8 cellular contexts compared by ENCODE assay signal in the genomic region with DNA sequence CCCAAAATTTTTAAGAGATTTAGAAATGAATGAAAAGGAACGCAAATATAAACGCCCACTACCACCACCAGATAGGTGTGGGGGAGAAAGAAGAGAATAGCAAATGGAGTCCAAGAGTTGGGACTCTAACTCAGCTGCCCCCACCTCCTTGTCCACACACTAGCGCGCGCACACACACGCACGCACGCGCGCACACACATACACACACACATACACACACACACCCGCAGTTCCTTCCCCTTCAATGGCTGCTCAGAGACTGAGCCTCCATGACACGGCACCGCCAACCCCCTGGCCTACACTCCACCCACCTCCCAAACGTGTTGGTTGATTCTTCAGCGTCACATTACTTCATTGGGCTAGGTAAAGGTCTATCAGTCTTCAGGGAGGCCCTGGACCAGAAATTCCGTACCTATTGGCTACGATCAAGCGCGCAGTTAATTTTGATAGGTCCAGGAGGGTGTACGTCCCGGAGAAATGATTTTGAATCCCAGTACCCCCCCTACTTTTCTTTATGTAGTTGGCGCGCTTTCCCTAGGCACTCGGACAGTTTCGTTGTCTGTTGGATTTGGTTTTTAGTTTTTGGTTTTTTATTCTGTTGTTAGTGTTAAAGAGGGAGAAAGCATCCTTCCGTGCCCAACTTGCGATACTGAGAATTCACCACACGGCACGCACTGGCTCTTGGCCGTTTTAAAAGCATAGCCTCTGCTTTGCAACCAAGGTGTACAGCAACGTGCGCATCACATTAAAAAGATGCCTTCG. TPM values are rescaled to one million over a fixed set of nuclear protein-coding genes. Genes with fewer than 3 reads are reported as not detected.
A peak's percentile ranks its signal among the peaks of the same experiment; 100 is the strongest.
DNase-seq lines count a peak whose midpoint lies in the region; ATAC-seq and TF ChIP-seq lines count a peak whose summit lies in the region.

TSS of gene ANP32E (minus strand) at position 261 of the 762 bp plus-strand sequence. CDS start 326 bp downstream, outside the sequence.

- no peak for TF ChIP-seq CTCF in OCI-LY3 (IDR thresholded peaks at IDR 0.05; ENCODE audit: low read depth, low read length)
- TF ChIP-seq CTCF in endothelial cell (IDR thresholded peaks at IDR 0.05; ENCODE audit: unreplicated experiment), result no peak
- TF ChIP-seq CTCF in mesothelial cell of epicardium (IDR thresholded peaks at IDR 0.05; ENCODE audit: unreplicated experiment), result no peak

- peaks cover 5% of the 10 kb centered on the region for H3K27me3 Mint-ChIP-seq in endothelial cell (ENCODE audit: unreplicated experiment)
- no peaks in the 10 kb centered on the region for H3K27me3 Mint-ChIP-seq in mesothelial cell of epicardium (ENCODE audit: low read depth)

- peak within 1 kb of the TSS; percentile 88 for H3K4me2 ChIP-seq in OCI-LY3 (ENCODE audit: low read length)

- H3K36me3 ChIP-seq in OCI-LY3 (replicated peaks; ENCODE audit: low read depth, low read length), result peaks cover 7% of the 10 kb centered on the region

- peak within 1 kb of the TSS; percentile 99 for H3K9ac ChIP-seq in OCI-LY3 (ENCODE audit: low read length)

- no peaks in the 10 kb centered on the region for H3K9me3 ChIP-seq in OCI-LY3 (ENCODE audit: insufficient read depth, low read length)

- H3K27ac ChIP-seq in OCI-LY3 (ENCODE audit: low read length), result peak within 1 kb of the TSS; percentile 92

- H3K27ac Mint-ChIP-seq in endothelial cell (ENCODE audit: unreplicated experiment) (peak within 1 kb of the TSS; percentile 87), mesothelial cell of epicardium (peak within 1 kb of the TSS; percentile 98)

- no peaks in the 10 kb centered on the region for H3K27me3 ChIP-seq in OCI-LY3 (ENCODE audit: low read depth, low read length)

- H3K4me3 ChIP-seq in OCI-LY3 (ENCODE audit: low read length), result peak within 1 kb of the TSS; percentile 90

- H3K9me3 Mint-ChIP-seq in endothelial cell (ENCODE audit: unreplicated experiment) (no peaks in the 10 kb centered on the region), mesothelial cell of epicardium (no peaks in the 10 kb centered on the region)

- peaks cover 21% of the 10 kb centered on the region for H3K4me1 ChIP-seq in OCI-LY3 (ENCODE audit: low read length)

- H4K20me1 ChIP-seq in OCI-LY3 (ENCODE audit: insufficient read depth, low read length), result peaks cover 13% of the 10 kb centered on the region

- peak; percentile 79 for ATAC-seq in GM21526 (IDR thresholded peaks at IDR 0.05; ENCODE audit: low FRiP score, unreplicated experiment)

- peaks cover 17% of the 10 kb centered on the region for H3K4me1 Mint-ChIP-seq in endothelial cell (ENCODE audit: unreplicated experiment)
- H3K4me1 Mint-ChIP-seq in mesothelial cell of epicardium, result peaks cover 15% of the 10 kb centered on the region

- H3K79me2 ChIP-seq in OCI-LY3 (ENCODE audit: low read length), result peaks cover 56% of the 10 kb centered on the region

- H3K4me3 Mint-ChIP-seq in endothelial cell (ENCODE audit: unreplicated experiment) (no peak within 1 kb of the TSS), mesothelial cell of epicardium (no peak within 1 kb of the TSS)

- peak within 1 kb of the TSS; percentile 63; the same call in 1 of the 2 replicates for H2AFZ ChIP-seq in OCI-LY3 (ENCODE audit: low read depth, low read length)

- H3K36me3 Mint-ChIP-seq in endothelial cell (ENCODE audit: low read depth, unreplicated experiment) (peaks cover 12% of the 10 kb centered on the region), mesothelial cell of epicardium (no peaks in the 10 kb centered on the region)

- DNase-seq in DMS 273 (lab: John Stamatoyannopoulos, UW; ENCODE audit: unreplicated experiment) (peak; percentile 99), HuH-7.5 (ENCODE audit: low spot score) (peak; percentile 97), endothelial cell (ENCODE audit: low spot score) (peak; percentile 82), mesothelial cell of epicardium (ENCODE audit: low spot score in 2 of 2, unreplicated experiment in 2 of 2) (peak; percentile 76 to 89)
- peak; percentile 90 for DNase-seq in activated CD8-positive, alpha-beta memory T cell treated with anti-CD3 and anti-CD28 coated beads, Interleukin-2, amount 50 U/mL, for 48 hours
- DNase-seq in stimulated activated CD8-positive, alpha-beta memory T cell treated with anti-CD3 and anti-CD28 coated beads, Interleukin-15, amount 100 ng/mL, for 48 hours (ENCODE audit: low read depth in 2 of 2), result peak; percentile 86 to 88

RNA-seq across cellular contexts. Expression of gene ANP32E, which starts in this region (rescaled TPM):
- total RNA-seq in endothelial cell (ENCODE audit: unreplicated experiment) (35.6 TPM), mesothelial cell of epicardium (50.2 to 56.6 TPM (median 56.2 TPM) in 3 replicates)

Comparison
In these comparisons a context has a peak if more than half of its experiments do, and no peak if none do; other contexts are left out.
1. Peak in every context shown above with its lines: DNase-seq, ATAC-seq, H3K4me3 ChIP-seq and H3K27ac ChIP-seq.